Comparison of ENCODE assay signal across 7 cellular contexts in genomic region chr22:42607641-42608040, GRCh38. TPM values are rescaled to one million over a fixed set of nuclear protein-coding genes. Genes with fewer than 3 reads are reported as not detected.
"Had no signal": no experiment of that assay in that cellular context is flagged by ENCODE, and none has a peak within 500 bp of the region (broad histone marks: within the 10 kb centered on the region; RNA-seq: fewer than 3 reads in every experiment).

No MANE protein-coding gene starts in this region.

RNA-seq across cellular contexts. Expression of gene ATP5MGL, which starts 32.8 kb away (rescaled TPM):
- total RNA-seq: epithelial cell of proximal tubule, myocyte, skeletal muscle tissue, thoracic aorta had no signal
- polyA plus RNA-seq: mammary epithelial cell, ovary, spleen had no signal
